ENCODE assay signal across 1 cellular context in genomic region chr21:35390013-35390776, GRCh38.
TF ChIP-seq lines count a peak whose summit lies in the region.

No MANE protein-coding gene starts in this region.

TF ChIP-seq in IMR-90, 13 proteins besides CTCF, POLR2A, EP300 and RAD21:
- no peak for TF ChIP-seq NFE2L2 (IDR thresholded peaks at IDR 0.05; ENCODE audit: low read depth, low read length)
- 0 out of 2 replicates have a peak, but pooled peaks have one; percentile 16 for TF ChIP-seq FOS (IDR thresholded peaks at IDR 0.05; ENCODE audit: low read depth, low read length)
